Comparison of ENCODE assay signal across 19 cellular contexts in genomic region chr18:31860488-31860887, GRCh38.
"Had no signal": no experiment of that assay in that cellular context is flagged by ENCODE, and none has a peak within 500 bp of the region (broad histone marks: within the 10 kb centered on the region; RNA-seq: fewer than 3 reads in every experiment).

No MANE protein-coding gene starts in this region.

- H3K27ac Mint-ChIP-seq: stimulated activated effector memory CD8-positive, alpha-beta T cell treated with anti-CD3 and anti-CD28 coated beads, Interleukin-12 subunit alpha, Interleukin-12 subunit beta, amount 100 ng/mL, for 72 hours had no signal

- H3K27me3 Mint-ChIP-seq: effector memory CD8-positive, alpha-beta T cell; naive thymus-derived CD8-positive, alpha-beta T cell had no signal

- H3K9me3 Mint-ChIP-seq: effector memory CD8-positive, alpha-beta T cell; naive thymus-derived CD8-positive, alpha-beta T cell; nephron progenitor cell; stimulated activated effector memory CD8-positive, alpha-beta T cell treated with anti-CD3 and anti-CD28 coated beads, Interleukin-12 subunit alpha, Interleukin-12 subunit beta, amount 100 ng/mL, for 72 hours had no signal

- H3K4me3 Mint-ChIP-seq: effector memory CD8-positive, alpha-beta T cell; naive thymus-derived CD8-positive, alpha-beta T cell; nephron progenitor cell; stimulated activated effector memory CD8-positive, alpha-beta T cell treated with anti-CD3 and anti-CD28 coated beads, Interleukin-12 subunit alpha, Interleukin-12 subunit beta, amount 100 ng/mL, for 72 hours had no signal

- DNase-seq: effector memory CD8-positive, alpha-beta T cell; esophagus squamous epithelium; foreskin fibroblast; gastrocnemius medialis; head of caudate nucleus; left ventricle myocardium superior; lower lobe of right lung; naive thymus-derived CD8-positive, alpha-beta T cell; nephron progenitor cell; nucleus accumbens; stimulated activated CD4-positive, alpha-beta T cell treated with anti-CD3 and anti-CD28 coated beads, Interleukin-12 subunit alpha, Interleukin-12 subunit beta, amount 100 ng/mL, for 4 hours; stimulated activated CD4-positive, alpha-beta T cell treated with anti-CD3 and anti-CD28 coated beads, Interleukin-1b, Interleukin-23, amount 100 ng/mL, for 48 hours; stimulated activated CD4-positive, alpha-beta T cell treated with anti-CD3 and anti-CD28 coated beads, Interleukin-4, amount 100 ng/mL, for 24 hours; stimulated activated naive CD4-positive, alpha-beta T cell treated with Interleukin-2 at 50 U/mL for 16 hours; stomach; thyroid gland; trophoblast cell had no signal

- ATAC-seq: effector memory CD8-positive, alpha-beta T cell; gastrocnemius medialis; left ventricle myocardium superior; lower lobe of right lung; naive thymus-derived CD8-positive, alpha-beta T cell; sciatic nerve; stimulated activated effector memory CD8-positive, alpha-beta T cell treated with anti-CD3 and anti-CD28 coated beads, Interleukin-12 subunit alpha, Interleukin-12 subunit beta, amount 100 ng/mL, for 72 hours had no signal

- H3K4me1 Mint-ChIP-seq: nephron progenitor cell; stimulated activated effector memory CD8-positive, alpha-beta T cell treated with anti-CD3 and anti-CD28 coated beads, Interleukin-12 subunit alpha, Interleukin-12 subunit beta, amount 100 ng/mL, for 72 hours had no signal
